In the genomic region with DNA sequence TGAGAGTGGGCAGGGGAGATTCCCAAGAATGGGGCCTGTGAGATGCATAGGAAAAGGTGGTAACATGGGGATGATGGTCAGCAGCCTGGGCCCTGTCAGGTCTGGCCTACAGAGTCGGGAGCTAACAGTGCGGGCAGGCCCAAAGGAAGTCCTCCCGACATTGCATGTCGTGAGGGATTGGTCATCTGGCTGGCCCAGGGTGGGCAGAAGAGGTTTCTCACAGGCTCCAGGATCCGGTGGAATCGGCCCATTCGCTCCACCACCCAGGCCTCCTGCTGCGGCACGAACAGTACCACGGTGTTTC, we compare ENCODE assay signal across 1 cellular context.
TF ChIP-seq lines count a peak whose summit lies in the region.

No MANE protein-coding gene starts in this region.

TF ChIP-seq in GM23338, 12 proteins besides CTCF, POLR2A, EP300 and RAD21:
- TF ChIP-seq STAT1 (IDR thresholded peaks at IDR 0.05; ENCODE audit: unreplicated experiment) (no peak), EZH2 (IDR thresholded peaks at IDR 0.05; ENCODE audit: low read depth, unreplicated experiment) (no peak), ETS1 (IDR thresholded peaks at IDR 0.05) (no peak), ZNF114 (CRISPR knock-in tag; IDR thresholded peaks at IDR 0.05) (no peak), CREB1 (CRISPR knock-in tag; IDR thresholded peaks at IDR 0.05; ENCODE audit: low read depth) (no peak), REST (IDR thresholded peaks at IDR 0.05; ENCODE audit: unreplicated experiment) (no peak), ZNF462 (CRISPR knock-in tag; IDR thresholded peaks at IDR 0.05) (no peak), JUNB (IDR thresholded peaks at IDR 0.05; ENCODE audit: unreplicated experiment) (no peak), EZH2phosphoT487 (IDR thresholded peaks at IDR 0.05; ENCODE audit: unreplicated experiment) (no peak), NANOG (IDR thresholded peaks at IDR 0.05; ENCODE audit: borderline replicate concordance) (no peak), ZNF331 (CRISPR knock-in tag; IDR thresholded peaks at IDR 0.05; ENCODE audit: low read depth) (no peak), POLR2AphosphoS5 (IDR thresholded peaks at IDR 0.05; ENCODE audit: low read depth) (no peak)
